10 cellular contexts compared by ENCODE assay signal in the genomic region with DNA sequence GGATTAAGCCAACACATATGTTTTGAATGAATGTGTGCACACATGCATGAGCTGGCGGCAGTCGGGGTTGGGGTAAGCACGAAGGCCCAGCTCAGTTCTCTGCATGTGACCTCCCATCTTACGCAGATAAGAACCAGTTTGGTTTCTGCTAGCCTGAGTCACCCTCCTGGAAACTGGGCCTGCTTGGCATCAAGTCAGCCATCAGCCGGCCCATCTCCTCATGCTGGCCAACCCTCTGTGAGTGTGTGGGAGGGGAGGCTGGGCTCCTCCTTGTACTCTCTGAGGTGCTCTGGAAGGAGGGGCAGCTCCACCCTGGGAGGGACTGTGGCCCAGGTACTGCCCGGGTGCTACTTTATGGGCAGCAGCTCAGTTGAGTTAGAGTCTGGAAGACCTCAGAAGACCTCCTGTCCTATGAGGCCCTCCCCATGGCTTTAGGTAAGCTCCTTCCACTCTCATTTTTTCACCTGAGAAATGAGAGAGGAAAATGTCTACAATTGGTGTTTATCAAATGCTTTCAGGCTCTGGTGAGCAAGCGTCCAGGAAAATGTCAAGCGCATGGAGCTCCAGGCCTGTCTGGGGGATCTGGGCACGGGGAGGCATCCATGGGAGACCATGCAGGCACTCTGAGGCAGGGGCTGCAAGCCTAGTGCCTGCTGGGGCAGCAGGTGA. TPM values are rescaled to one million over a fixed set of nuclear protein-coding genes. Genes with fewer than 3 reads are reported as not detected.
DNase-seq lines count a peak whose midpoint lies in the region; ATAC-seq and TF ChIP-seq lines count a peak whose summit lies in the region.
"Had no signal": no experiment of that assay in that cellular context is flagged by ENCODE, and none has a peak within 500 bp of the region (broad histone marks: within the 10 kb centered on the region; RNA-seq: fewer than 3 reads in every experiment).

No MANE protein-coding gene starts in this region.

- H3K9me3 ChIP-seq in uterus, result no peaks in the 10 kb centered on the region
- H3K9me3 ChIP-seq: BE2C had no signal

- peaks cover 18% of the 10 kb centered on the region for H3K27me3 Mint-ChIP-seq in activated CD4-positive, alpha-beta T cell treated with anti-CD3 and anti-CD28 coated beads, Interleukin-2, amount 10 ng/mL, durations not matched to agents 7 days and 5 days
- no peaks in the 10 kb centered on the region for H3K27me3 Mint-ChIP-seq in activated naive CD8-positive, alpha-beta T cell

- no peak for TF ChIP-seq POLR2A in uterus (IDR thresholded peaks at IDR 0.05)

- no peaks in the 10 kb centered on the region for H3K36me3 ChIP-seq in uterus
- H3K36me3 ChIP-seq: BE2C had no signal

- DNase-seq in activated CD4-positive, alpha-beta T cell treated with anti-CD3 and anti-CD28 coated beads, Interleukin-2, amount 50 U/mL, for 48 hours, result peak; percentile 40 to 52
- no peak for DNase-seq in activated CD4-positive, alpha-beta T cell treated with anti-CD3 and anti-CD28 coated beads, Interleukin-2, amount 10 ng/mL, durations not matched to agents 7 days and 5 days
- peak; percentile 85 for DNase-seq in iris pigment epithelial cell (ENCODE audit: low read depth)
- DNase-seq in stimulated activated naive CD8-positive, alpha-beta T cell treated with anti-CD3 and anti-CD28 coated beads, Interleukin-15, Interleukin-2, amounts not matched to agents 100 U/mL and 50 U/mL, for 24 hours, result peak; percentile 55
- no peak for DNase-seq in anterior cingulate cortex (lab: John Stamatoyannopoulos, UW)
- DNase-seq in NCI-H524 treated with DMSO at 0.1 percent for 48 hours (lab: John Stamatoyannopoulos, UW), result no peak
- no peak for DNase-seq in uterus
- DNase-seq: BE2C had no signal

- no peak for TF ChIP-seq CTCF in uterus (IDR thresholded peaks at IDR 0.05)

- H3K4me3 ChIP-seq in uterus, result no peak overlapping the region

- H3K27me3 ChIP-seq in uterus, result no peaks in the 10 kb centered on the region
- H3K27me3 ChIP-seq: BE2C had no signal

- ATAC-seq in stimulated activated naive CD8-positive, alpha-beta T cell treated with anti-CD3 and anti-CD28 coated beads, Interleukin-15, Interleukin-2, amounts not matched to agents 100 U/mL and 50 U/mL, for 24 hours, result peak; percentile 87

- H3K9me3 Mint-ChIP-seq in activated CD4-positive, alpha-beta T cell treated with anti-CD3 and anti-CD28 coated beads, Interleukin-2, amount 10 ng/mL, durations not matched to agents 7 days and 5 days, result no peaks in the 10 kb centered on the region
- H3K9me3 Mint-ChIP-seq in activated naive CD8-positive, alpha-beta T cell (ENCODE audit: low read depth), result no peaks in the 10 kb centered on the region

- H3K4me1 ChIP-seq in uterus, result no peaks in the 10 kb centered on the region
- H3K4me1 ChIP-seq: BE2C had no signal

- H3K4me1 Mint-ChIP-seq in activated CD4-positive, alpha-beta T cell treated with anti-CD3 and anti-CD28 coated beads, Interleukin-2, amount 10 ng/mL, durations not matched to agents 7 days and 5 days, result peaks cover 10% of the 10 kb centered on the region
- peaks cover 7% of the 10 kb centered on the region for H3K4me1 Mint-ChIP-seq in activated naive CD8-positive, alpha-beta T cell (ENCODE audit: low read depth)

- intact Hi-C loops in uterus (cut with DNase I; ENCODE audit: low total_unique reads), result no loop called here

- H3K4me3 Mint-ChIP-seq in activated CD4-positive, alpha-beta T cell treated with anti-CD3 and anti-CD28 coated beads, Interleukin-2, amount 10 ng/mL, durations not matched to agents 7 days and 5 days, result no peak overlapping the region
- no peak overlapping the region for H3K4me3 Mint-ChIP-seq in activated naive CD8-positive, alpha-beta T cell

- POLR2A ChIA-PET in activated CD4-positive, alpha-beta T cell treated with anti-CD3 and anti-CD28 coated beads, Interleukin-2, amount 10 ng/mL, durations not matched to agents 7 days and 5 days (lab: Charles Lee), result interaction anchor here (0.9 kb wide), 1 partner anchor 66 kb away, joined by 3 read pairs; no protein-coding TSS in a partner anchor

- no peak overlapping the region for H3K27ac Mint-ChIP-seq in activated CD4-positive, alpha-beta T cell treated with anti-CD3 and anti-CD28 coated beads, Interleukin-2, amount 10 ng/mL, durations not matched to agents 7 days and 5 days
- peak overlapping the region; percentile 6 for H3K27ac Mint-ChIP-seq in activated naive CD8-positive, alpha-beta T cell

- no peaks in the 10 kb centered on the region for H3K36me3 Mint-ChIP-seq in activated CD4-positive, alpha-beta T cell treated with anti-CD3 and anti-CD28 coated beads, Interleukin-2, amount 10 ng/mL, durations not matched to agents 7 days and 5 days (ENCODE audit: low read depth)
- H3K36me3 Mint-ChIP-seq in activated naive CD8-positive, alpha-beta T cell, result no peaks in the 10 kb centered on the region

- CTCF ChIA-PET in activated CD4-positive, alpha-beta T cell treated with anti-CD3 and anti-CD28 coated beads, Interleukin-2, amount 10 ng/mL, durations not matched to agents 7 days and 5 days (lab: Charles Lee), result interaction anchor here (0.7 to 3.6 kb wide), 7 partner anchors 8 to 38 kb away, joined by 3 to 16 read pairs (median 5); no protein-coding TSS in a partner anchor

- H3K27ac ChIP-seq in uterus, result no peak overlapping the region

RNA-seq across cellular contexts. Expression of gene IL1RN, which starts 9.7 kb away (rescaled TPM):
- under 1 TPM; 0.37 to 0.48 TPM for total RNA-seq in activated CD4-positive, alpha-beta T cell treated with anti-CD3 and anti-CD28 coated beads, Interleukin-2, amount 10 ng/mL, durations not matched to agents 7 days and 5 days
- under 1 TPM in 1 of 4 donors, not detected in 3; 0.77 TPM for total RNA-seq in uterus
- total RNA-seq: glomerular endothelial cell had no signal

RNA-seq across cellular contexts. Expression of gene IL1F10, which starts 50.0 kb away (rescaled TPM):
- total RNA-seq in activated CD4-positive, alpha-beta T cell treated with anti-CD3 and anti-CD28 coated beads, Interleukin-2, amount 10 ng/mL, durations not matched to agents 7 days and 5 days, result not detected
- not detected for total RNA-seq in uterus
- total RNA-seq: glomerular endothelial cell had no signal

RNA-seq across cellular contexts. Expression of gene PSD4, which starts 56.0 kb away (rescaled TPM):
- 100 to 1,000 TPM; 329 to 335 TPM for total RNA-seq in activated CD4-positive, alpha-beta T cell treated with anti-CD3 and anti-CD28 coated beads, Interleukin-2, amount 10 ng/mL, durations not matched to agents 7 days and 5 days
- total RNA-seq in uterus, result 10 to 100 TPM in 2 of 4 donors, 1 to 10 TPM in 2; 1.8 to 31.8 (median 7.6) TPM

RNA-seq across cellular contexts. Expression of gene IL36RN, which starts 58.7 kb away (rescaled TPM):
- total RNA-seq in activated CD4-positive, alpha-beta T cell treated with anti-CD3 and anti-CD28 coated beads, Interleukin-2, amount 10 ng/mL, durations not matched to agents 7 days and 5 days, result not detected
- total RNA-seq in uterus, result not detected
- total RNA-seq: glomerular endothelial cell had no signal

Comparison
In these comparisons a context has a peak if more than half of its experiments do, and no peak if none do; other contexts are left out.
1. DNase-seq: peak in activated CD4-positive, alpha-beta T cell treated with anti-CD3 and anti-CD28 coated beads, Interleukin-2, amount 50 U/mL, for 48 hours (2 of 2), iris pigment epithelial cell (single experiment) and stimulated activated naive CD8-positive, alpha-beta T cell treated with anti-CD3 and anti-CD28 coated beads, Interleukin-15, Interleukin-2, amounts not matched to agents 100 U/mL and 50 U/mL, for 24 hours (single experiment); none in activated CD4-positive, alpha-beta T cell treated with anti-CD3 and anti-CD28 coated beads, Interleukin-2, amount 10 ng/mL, durations not matched to agents 7 days and 5 days (single experiment), anterior cingulate cortex (0 of 58), NCI-H524 treated with DMSO at 0.1 percent for 48 hours (single experiment) and uterus (0 of 2).
2. RNA of gene PSD4, which starts 56.0 kb away (total RNA-seq): 329 to 335 TPM in activated CD4-positive, alpha-beta T cell treated with anti-CD3 and anti-CD28 coated beads, Interleukin-2, amount 10 ng/mL, durations not matched to agents 7 days and 5 days; 1.8 to 31.8 TPM in uterus; every median in the first group is over 10 times any median in the second.